1 cellular context compared by ENCODE assay signal in the genomic region with DNA sequence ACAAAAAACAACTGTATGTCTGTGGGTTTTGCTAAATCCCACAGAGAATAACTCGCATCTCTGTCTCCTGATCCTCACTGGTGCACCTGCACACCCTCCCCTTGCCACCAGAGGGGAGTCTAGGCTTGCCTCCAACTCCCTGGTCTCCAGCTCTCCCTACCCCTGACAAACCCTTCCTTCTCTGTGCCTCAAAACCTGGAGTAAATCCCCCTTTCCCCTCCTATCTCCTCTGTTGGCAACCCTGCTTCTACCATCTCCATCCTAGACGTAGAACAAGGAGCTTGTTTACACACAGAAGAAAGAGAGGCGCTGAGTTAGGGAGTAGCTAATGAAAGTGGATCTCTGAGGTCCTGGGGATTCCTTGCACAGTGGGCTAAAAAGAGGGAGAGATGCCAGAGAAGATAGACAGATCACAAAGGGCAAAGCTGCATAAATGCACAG.
TF ChIP-seq lines count a peak whose summit lies in the region.

No MANE protein-coding gene starts in this region.

TF ChIP-seq in Ishikawa, 13 proteins besides CTCF, POLR2A, EP300 and RAD21 (continued from another document):
- TF ChIP-seq, protein P1, sequence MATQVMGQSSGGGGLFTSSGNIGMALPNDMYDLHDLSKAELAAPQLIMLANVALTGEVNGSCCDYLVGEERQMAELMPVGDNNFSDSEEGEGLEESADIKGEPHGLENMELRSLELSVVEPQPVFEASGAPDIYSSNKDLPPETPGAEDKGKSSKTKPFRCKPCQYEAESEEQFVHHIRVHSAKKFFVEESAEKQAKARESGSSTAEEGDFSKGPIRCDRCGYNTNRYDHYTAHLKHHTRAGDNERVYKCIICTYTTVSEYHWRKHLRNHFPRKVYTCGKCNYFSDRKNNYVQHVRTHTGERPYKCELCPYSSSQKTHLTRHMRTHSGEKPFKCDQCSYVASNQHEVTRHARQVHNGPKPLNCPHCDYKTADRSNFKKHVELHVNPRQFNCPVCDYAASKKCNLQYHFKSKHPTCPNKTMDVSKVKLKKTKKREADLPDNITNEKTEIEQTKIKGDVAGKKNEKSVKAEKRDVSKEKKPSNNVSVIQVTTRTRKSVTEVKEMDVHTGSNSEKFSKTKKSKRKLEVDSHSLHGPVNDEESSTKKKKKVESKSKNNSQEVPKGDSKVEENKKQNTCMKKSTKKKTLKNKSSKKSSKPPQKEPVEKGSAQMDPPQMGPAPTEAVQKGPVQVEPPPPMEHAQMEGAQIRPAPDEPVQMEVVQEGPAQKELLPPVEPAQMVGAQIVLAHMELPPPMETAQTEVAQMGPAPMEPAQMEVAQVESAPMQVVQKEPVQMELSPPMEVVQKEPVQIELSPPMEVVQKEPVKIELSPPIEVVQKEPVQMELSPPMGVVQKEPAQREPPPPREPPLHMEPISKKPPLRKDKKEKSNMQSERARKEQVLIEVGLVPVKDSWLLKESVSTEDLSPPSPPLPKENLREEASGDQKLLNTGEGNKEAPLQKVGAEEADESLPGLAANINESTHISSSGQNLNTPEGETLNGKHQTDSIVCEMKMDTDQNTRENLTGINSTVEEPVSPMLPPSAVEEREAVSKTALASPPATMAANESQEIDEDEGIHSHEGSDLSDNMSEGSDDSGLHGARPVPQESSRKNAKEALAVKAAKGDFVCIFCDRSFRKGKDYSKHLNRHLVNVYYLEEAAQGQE (IDR thresholded peaks at IDR 0.05; ENCODE audit: low read depth), result no peak
- no peak for TF ChIP-seq TEAD4 (IDR thresholded peaks at IDR 0.05)
- TF ChIP-seq, protein P2, sequence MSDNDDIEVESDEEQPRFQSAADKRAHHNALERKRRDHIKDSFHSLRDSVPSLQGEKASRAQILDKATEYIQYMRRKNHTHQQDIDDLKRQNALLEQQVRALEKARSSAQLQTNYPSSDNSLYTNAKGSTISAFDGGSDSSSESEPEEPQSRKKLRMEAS (IDR thresholded peaks at IDR 0.05), result no peak
- no peak for TF ChIP-seq CREB1 (IDR thresholded peaks at IDR 0.05; ENCODE audit: low read depth)
- no peak for TF ChIP-seq TAF1 (IDR thresholded peaks at IDR 0.05; ENCODE audit: low read depth)
- TF ChIP-seq EGR1 (IDR thresholded peaks at IDR 0.05), result no peak
- no peak for TF ChIP-seq NFIC (IDR thresholded peaks at IDR 0.05)
